27 cellular contexts compared by ENCODE assay signal in genomic region chr3:26474706-26475105, GRCh38.
DNase-seq lines count a peak whose midpoint lies in the region; TF ChIP-seq lines count a peak whose summit lies in the region.
"Had no signal": no experiment of that assay in that cellular context is flagged by ENCODE, and none has a peak within 500 bp of the region (broad histone marks: within the 10 kb centered on the region; RNA-seq: fewer than 3 reads in every experiment).

No MANE protein-coding gene starts in this region.

- H3K4me3 ChIP-seq in neural cell (ENCODE audit: low read length), result no peak overlapping the region
- H3K4me3 ChIP-seq: A549; BLaER1; BLaER1 treated with 17β-estradiol and CSF1 and Interleukin-3, amounts not matched to agents 10 nM and 100 nM had no signal

- H3K4me2 ChIP-seq in neural cell (ENCODE audit: low read length), result no peak overlapping the region
- H3K4me2 ChIP-seq: A549; BLaER1; BLaER1 treated with 17β-estradiol and CSF1 and Interleukin-3, amounts not matched to agents 10 nM and 100 nM had no signal

- TF ChIP-seq EP300 in neural cell (conservative IDR thresholded peaks at IDR 0.05; ENCODE audit: poor library complexity, severe bottlenecking), result peak; percentile 87

- no peaks in the 10 kb centered on the region for H3K9me2 ChIP-seq in neural cell (ENCODE audit: insufficient read depth, low read length)

- no peak for TF ChIP-seq CTCF in neural cell (IDR thresholded peaks at IDR 0.05; ENCODE audit: poor library complexity, severe bottlenecking)

- H2AFZ ChIP-seq in neural cell (ENCODE audit: low read depth, low read length), result no peak overlapping the region

- no peaks in the 10 kb centered on the region for H3K36me3 ChIP-seq in neural cell (ENCODE audit: insufficient read depth, low read length)
- H3K36me3 ChIP-seq: BE2C; BLaER1; BLaER1 treated with 17β-estradiol and CSF1 and Interleukin-3, amounts not matched to agents 10 nM and 100 nM had no signal

- H3K9ac ChIP-seq in neural cell (ENCODE audit: low read length), result no peak overlapping the region
- H3K9ac ChIP-seq: BLaER1; BLaER1 treated with 17β-estradiol and CSF1 and Interleukin-3, amounts not matched to agents 10 nM and 100 nM had no signal

- no peaks in the 10 kb centered on the region for H3K27me3 ChIP-seq in neural cell (ENCODE audit: insufficient read depth, low read depth, low read length)
- H3K27me3 ChIP-seq: BE2C; BLaER1; BLaER1 treated with 17β-estradiol and CSF1 and Interleukin-3, amounts not matched to agents 10 nM and 100 nM had no signal

- H3K27ac ChIP-seq in neural cell (ENCODE audit: low read length), result peak overlapping the region; percentile 35
- H3K27ac ChIP-seq: 22Rv1; A549; BLaER1; BLaER1 treated with 17β-estradiol and CSF1 and Interleukin-3, amounts not matched to agents 10 nM and 100 nM; C4-2B had no signal

- H3K79me2 ChIP-seq in neural cell (replicated peaks; ENCODE audit: insufficient read depth, low read length), result no peaks in the 10 kb centered on the region

- no peaks in the 10 kb centered on the region for H3F3A ChIP-seq in neural cell (ENCODE audit: insufficient read depth, low read length, poor library complexity, severe bottlenecking)

- no peak for TF ChIP-seq RAD21 in neural cell (conservative IDR thresholded peaks at IDR 0.05)

- H4K20me1 ChIP-seq in neural cell (ENCODE audit: insufficient read depth), result no peaks in the 10 kb centered on the region
- H4K20me1 ChIP-seq: BLaER1; BLaER1 treated with 17β-estradiol and CSF1 and Interleukin-3, amounts not matched to agents 10 nM and 100 nM had no signal

- H3K9me3 ChIP-seq in neural cell (ENCODE audit: low read length), result no peaks in the 10 kb centered on the region
- H3K9me3 ChIP-seq: A549, BE2C, Caco-2 had no signal

- intact Hi-C loops in cardiac septum (cut with DNase I), result no loop called here

- no peak for DNase-seq in cardiac septum (ENCODE audit: low spot score)
- DNase-seq: 8988T; ACHN; AML-193; BE2C; C1 segment of cervical spinal cord; Caco-2; Calu3; CD4-positive, alpha-beta memory T cell; CD4-positive, alpha-beta T cell; CD4-positive, CD25-positive, alpha-beta regulatory T cell; CD8-positive, alpha-beta memory T cell; CD8-positive, alpha-beta T cell; COR-L47; DMS 273 treated with DMSO at 0.1 percent for 48 hours; DMS153; DMS53; DMS79; DMS79 treated with DMSO at 0.1 percent for 48 hours; DND-41; EL had no signal

TF ChIP-seq in neural cell, 6 proteins besides CTCF, POLR2A, EP300 and RAD21:
- TF ChIP-seq POLR2AphosphoS5 (IDR thresholded peaks at IDR 0.05), result peak; percentile 79
- no peak for TF ChIP-seq EZH2 (IDR thresholded peaks at IDR 0.05; ENCODE audit: borderline replicate concordance, insufficient read depth, low read length, poor library complexity, severe bottlenecking)
TF ChIP-seq in neural cell: peak in this region for 1.
